23 cellular contexts compared by ENCODE assay signal in the genomic region with DNA sequence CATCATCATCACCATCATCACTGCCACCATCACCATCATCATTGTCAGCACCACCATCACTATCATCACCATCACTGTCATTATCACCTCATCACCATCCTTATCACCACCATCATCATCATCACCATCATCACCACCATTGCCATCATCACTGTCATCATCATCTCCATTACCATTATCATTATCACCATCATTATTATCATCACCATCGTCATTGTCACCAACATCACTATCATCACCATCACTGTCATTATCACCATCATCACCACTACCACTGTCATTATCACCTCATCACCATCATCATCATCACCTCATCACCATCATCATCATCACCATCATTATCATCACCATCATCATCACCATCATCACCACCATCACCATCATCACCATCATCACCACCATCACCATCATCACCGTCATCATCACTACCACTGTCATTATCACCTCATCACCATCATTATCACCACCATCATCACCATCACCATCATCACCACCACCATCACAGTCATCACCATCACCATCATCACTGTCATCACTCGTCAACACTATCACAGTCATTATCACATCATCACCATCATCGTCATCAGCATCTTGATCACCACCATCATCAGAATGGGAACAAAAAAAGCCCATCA.
"Had no signal": no experiment of that assay in that cellular context is flagged by ENCODE, and none has a peak within 500 bp of the region (broad histone marks: within the 10 kb centered on the region; RNA-seq: fewer than 3 reads in every experiment).

No MANE protein-coding gene starts in this region.

- H3K9me3 ChIP-seq: MG63, SJSA1 had no signal

- H3K4me3 ChIP-seq: MG63, SJSA1, SK-N-MC had no signal

- H3K27me3 ChIP-seq: MG63, SJSA1 had no signal

- H3K27ac ChIP-seq: SJSA1, SK-N-MC had no signal

- FAIRE-seq: RCC 7860 had no signal

- DNase-seq: Karpas-422, KG1, MG63, NCI-H1092, NCI-H1105 treated with DMSO at 0.1 percent for 48 hours, NCI-H1417 treated with DMSO at 0.1 percent for 48 hours, NCI-H146, NCI-H1694 treated with DMSO at 0.1 percent for 48 hours, NCI-H1930, NCI-H2081, NCI-H2171, NCI-H226, NCI-H446, NCI-H510A, NCI-H524 treated with DMSO at 0.1 percent for 48 hours, NCI-H69, NCI-H774, Right ventricle myocardium superior, RPMI8226, SIG-M5 had no signal

- H3K36me3 ChIP-seq: MG63, SJSA1 had no signal

- H3K4me1 ChIP-seq: SJSA1 had no signal
